Comparison of ENCODE assay signal across 29 cellular contexts in genomic region chr21:42060166-42060565, GRCh38. TPM values are rescaled to one million over a fixed set of nuclear protein-coding genes. Genes with fewer than 3 reads are reported as not detected.
DNase-seq lines count a peak whose midpoint lies in the region; ATAC-seq and TF ChIP-seq lines count a peak whose summit lies in the region.
"Had no signal": no experiment of that assay in that cellular context is flagged by ENCODE, and none has a peak within 500 bp of the region (broad histone marks: within the 10 kb centered on the region; RNA-seq: fewer than 3 reads in every experiment).

No MANE protein-coding gene starts in this region.

- no peaks in the 10 kb centered on the region for H3K36me3 Mint-ChIP-seq in CD8-positive, alpha-beta T cell
- H3K36me3 Mint-ChIP-seq: activated CD8-positive, alpha-beta memory T cell treated with anti-CD3 and anti-CD28 coated beads, Interleukin-2, amount 10 ng/mL, durations not matched to agents 7 days and 5 days; IgD-negative memory B cell had no signal

- H3K4me3 ChIP-seq in BLaER1 treated with 17β-estradiol and CSF1 and Interleukin-3, amounts not matched to agents 10 nM and 100 nM, result no peak overlapping the region
- no peak overlapping the region for H3K4me3 ChIP-seq in CD8-positive, alpha-beta T cell (ENCODE audit: low read depth, low read length)
- H3K4me3 ChIP-seq in neuronal stem cell (ENCODE audit: low read length in 2 of 2) (no peak overlapping the region), stomach (no peak overlapping the region)
- H3K4me3 ChIP-seq: body of pancreas, lung, transverse colon had no signal

- no peak overlapping the region for H3K9ac ChIP-seq in BLaER1 treated with 17β-estradiol and CSF1 and Interleukin-3, amounts not matched to agents 10 nM and 100 nM
- no peak overlapping the region for H3K9ac ChIP-seq in neuronal stem cell (ENCODE audit: low read depth, low read length, poor library complexity)
- H3K9ac ChIP-seq: parathyroid adenoma had no signal

- H3K18ac ChIP-seq in neuronal stem cell (ENCODE audit: low read length), result peak overlapping the region; percentile 54

- TF ChIP-seq EP300 in stomach (IDR thresholded peaks at IDR 0.05), result no peak

- H3K27ac Mint-ChIP-seq in CD8-positive, alpha-beta T cell, result peak overlapping the region; percentile 57
- H3K27ac Mint-ChIP-seq: activated CD8-positive, alpha-beta memory T cell treated with anti-CD3 and anti-CD28 coated beads, Interleukin-2, amount 10 ng/mL, durations not matched to agents 7 days and 5 days; HFFc6 had no signal

- WGBS in neuronal stem cell (ENCODE audit: extremely low coverage in 2 of 2, insufficient read length in 2 of 2, insufficient replicate concordance in 1 of 2), 2 donors, result no CpG with 5 or more reads among the region's 15 CpGs
- 93 to 98% (median 96%) methylated on average over 6 to 15 of the region's 15 CpGs for WGBS in stomach, 5 donors

- no peaks in the 10 kb centered on the region for H3K79me1 ChIP-seq in neuronal stem cell (ENCODE audit: low read depth, low read length)

- no peaks in the 10 kb centered on the region for H4K20me1 ChIP-seq in BLaER1 treated with 17β-estradiol and CSF1 and Interleukin-3, amounts not matched to agents 10 nM and 100 nM

- no peak overlapping the region for H4K8ac ChIP-seq in neuronal stem cell (ENCODE audit: low read depth, low read length)

- no peak overlapping the region for H3K4me3 Mint-ChIP-seq in CD8-positive, alpha-beta T cell
- H3K4me3 Mint-ChIP-seq: activated CD8-positive, alpha-beta memory T cell treated with anti-CD3 and anti-CD28 coated beads, Interleukin-2, amount 10 ng/mL, durations not matched to agents 7 days and 5 days; HFFc6 had no signal

- H3K4me2 ChIP-seq in BLaER1 treated with 17β-estradiol and CSF1 and Interleukin-3, amounts not matched to agents 10 nM and 100 nM, result peak overlapping the region; percentile 83 to 98 (median 97); a peak in 18 of 22 replicates
- H3K4me2 ChIP-seq in neuronal stem cell (ENCODE audit: insufficient read depth, low read length, poor library complexity, severe bottlenecking), result no peak overlapping the region

- H3K9me3 Mint-ChIP-seq in CD8-positive, alpha-beta T cell, result no peaks in the 10 kb centered on the region
- H3K9me3 Mint-ChIP-seq: HFFc6 had no signal

- H2BK12ac ChIP-seq in neuronal stem cell (ENCODE audit: low read length), result no peak overlapping the region

- no peak for TF ChIP-seq CTCF in CD8-positive, alpha-beta T cell (IDR thresholded peaks at IDR 0.05)
- TF ChIP-seq CTCF in VCaP (conservative IDR thresholded peaks at IDR 0.05) (no peak), stomach (IDR thresholded peaks at IDR 0.05) (no peak)

- no peak overlapping the region for H3K4ac ChIP-seq in neuronal stem cell (ENCODE audit: low read length)

- 0 out of 22 replicates have a peak, but pooled peaks cover 0 to 7% (median 0%) of the 10 kb centered on the region in 11 experiments for H3K27me3 ChIP-seq in BLaER1 treated with 17β-estradiol and CSF1 and Interleukin-3, amounts not matched to agents 10 nM and 100 nM
- no peaks in the 10 kb centered on the region for H3K27me3 ChIP-seq in CD8-positive, alpha-beta T cell (ENCODE audit: insufficient read depth, low read length)
- H3K27me3 ChIP-seq in neuronal stem cell (ENCODE audit: control insufficient read depth in 3 of 3, insufficient read depth in 3 of 3, low read depth in 1 of 3, low read length in 3 of 3) (peaks cover 0 to 34% (median 0%) of the 10 kb centered on the region in 3 experiments), stomach (peaks cover 0 to 26% (median 4%) of the 10 kb centered on the region in 3 donors)
- H3K27me3 ChIP-seq: body of pancreas, transverse colon had no signal

- POLR2A ChIA-PET in CD8-positive, alpha-beta T cell (lab: Charles Lee), result interaction anchor here (1.0 to 5.0 kb wide), 2 partner anchors 9 to 49 kb away, joined by 3 to 86 read pairs; partner anchors contain the start of gene ZBTB21

- no peaks in the 10 kb centered on the region for H3K9me3 ChIP-seq in BLaER1 treated with 17β-estradiol and CSF1 and Interleukin-3, amounts not matched to agents 10 nM and 100 nM (replicated peaks in 1 of 11)
- no peaks in the 10 kb centered on the region for H3K9me3 ChIP-seq in CD8-positive, alpha-beta T cell (ENCODE audit: low read length)
- H3K9me3 ChIP-seq in neuronal stem cell (replicated peaks in 1 of 2; ENCODE audit: control insufficient read depth in 2 of 2, insufficient read depth in 1 of 2, low read depth in 1 of 2, low read length in 2 of 2) (no peaks in the 10 kb centered on the region), stomach (no peaks in the 10 kb centered on the region)
- H3K9me3 ChIP-seq: body of pancreas, transverse colon had no signal

- H3K36me3 ChIP-seq in BLaER1 treated with 17β-estradiol and CSF1 and Interleukin-3, amounts not matched to agents 10 nM and 100 nM, result no peaks in the 10 kb centered on the region
- H3K36me3 ChIP-seq in CD8-positive, alpha-beta T cell (ENCODE audit: insufficient read depth, low read length), result no peaks in the 10 kb centered on the region
- H3K36me3 ChIP-seq in neuronal stem cell (replicated peaks in 1 of 2; ENCODE audit: control insufficient read depth in 2 of 2, insufficient read depth in 2 of 2, low read length in 2 of 2) (no peaks in the 10 kb centered on the region), stomach (no peaks in the 10 kb centered on the region)
- H3K36me3 ChIP-seq: transverse colon had no signal

- no peak overlapping the region for H2AFZ ChIP-seq in neuronal stem cell (ENCODE audit: low read length)
- H2AFZ ChIP-seq: parathyroid adenoma had no signal

- no peak overlapping the region for H2BK120ac ChIP-seq in neuronal stem cell (ENCODE audit: low read depth, low read length)

- TF ChIP-seq POLR2A in stomach (IDR thresholded peaks at IDR 0.05), result no peak

- H4K91ac ChIP-seq in neuronal stem cell (ENCODE audit: low read depth, low read length, poor library complexity), result no peak overlapping the region

- CTCF ChIA-PET in CD8-positive, alpha-beta T cell (lab: Charles Lee), result interaction anchor here (1.5 kb wide), 1 partner anchor 18 kb away, joined by 4 read pairs; no protein-coding TSS in a partner anchor

- no peak overlapping the region for H2BK5ac ChIP-seq in neuronal stem cell (ENCODE audit: low read length)

- H3K4me1 ChIP-seq in BLaER1 treated with 17β-estradiol and CSF1 and Interleukin-3, amounts not matched to agents 10 nM and 100 nM, result peaks cover 52 to 68% (median 58%) of the 10 kb centered on the region in 10 experiments
- peaks cover 32% of the 10 kb centered on the region for H3K4me1 ChIP-seq in CD8-positive, alpha-beta T cell (ENCODE audit: insufficient read depth, low read length)
- H3K4me1 ChIP-seq in neuronal stem cell (ENCODE audit: control insufficient read depth in 2 of 2, insufficient read depth in 1 of 2, low read depth in 1 of 2, low read length in 2 of 2), result peaks cover 8 to 15% of the 10 kb centered on the region in 2 donors
- peaks cover 42 to 64% (median 59%) of the 10 kb centered on the region in 4 donors for H3K4me1 ChIP-seq in stomach

- H2BK15ac ChIP-seq in neuronal stem cell (ENCODE audit: low read length), result no peak overlapping the region

- H3K23ac ChIP-seq in neuronal stem cell (ENCODE audit: low read depth, low read length, poor library complexity), result peak overlapping the region; percentile 25

- H3K27me3 Mint-ChIP-seq in CD8-positive, alpha-beta T cell (ENCODE audit: low read depth), result no peaks in the 10 kb centered on the region
- H3K27me3 Mint-ChIP-seq: activated CD8-positive, alpha-beta memory T cell treated with anti-CD3 and anti-CD28 coated beads, Interleukin-2, amount 10 ng/mL, durations not matched to agents 7 days and 5 days; IgD-negative memory B cell had no signal

- peak overlapping the region; percentile 30 for H2AK5ac ChIP-seq in neuronal stem cell (ENCODE audit: low read depth, low read length)

- intact Hi-C loops in CD8-positive, alpha-beta T cell (cut with DNase I, micrococcal nuclease), result loop anchor here (5.0 to 10.0 kb wide), 5 partner anchors 172 to 915 kb away; partner anchors contain the start of genes MX2 (in 1 of the 2), PKNOX1 (in 1 of the 2) and RIPK4 (in 1 of the 2)
- intact Hi-C loops in stomach (cut with DNase I; ENCODE audit: low total_unique reads), result no loop called here

- H3K27ac ChIP-seq in BLaER1 treated with 17β-estradiol and CSF1 and Interleukin-3, amounts not matched to agents 10 nM and 100 nM, result no peak overlapping the region
- no peak overlapping the region for H3K27ac ChIP-seq in CD8-positive, alpha-beta T cell (ENCODE audit: low read depth, low read length)
- H3K27ac ChIP-seq in VCaP (peak overlapping the region; percentile 100; the same call in 1 of the 2 replicates), neuronal stem cell (replicated peaks; ENCODE audit: low read length) (no peak overlapping the region), stomach (no peak overlapping the region)
- H3K27ac ChIP-seq: body of pancreas, parathyroid adenoma, transverse colon had no signal

- H3K14ac ChIP-seq in neuronal stem cell (ENCODE audit: low read length), result no peak overlapping the region

- H3K4me1 Mint-ChIP-seq in CD8-positive, alpha-beta T cell (ENCODE audit: low read depth), result peaks cover 59% of the 10 kb centered on the region

- DNase-seq in CD8-positive, alpha-beta T cell, result no peak
- DNase-seq in neuronal stem cell (ENCODE audit: low spot score), result no peak
- no peak for DNase-seq in T-helper 1 cell
- DNase-seq in stomach, result no peak
- DNase-seq: activated CD4-positive, alpha-beta T cell treated with anti-CD3 and anti-CD28 coated beads, Interleukin-2, amount 50 U/mL, for 4 hours; activated CD8-positive, alpha-beta memory T cell treated with anti-CD3 and anti-CD28 coated beads, Interleukin-2, amount 10 ng/mL, durations not matched to agents 7 days and 5 days; activated gamma-delta T cell treated with Interleukin-2 at 50 U/mL for 16 hours; activated T-cell treated with anti-CD3 and anti-CD28 coated beads, Interleukin-2, amount 50 U/mL, for 48 hours; body of pancreas; HFFc6; kidney glomerular epithelial cell; NCI-H1092 treated with DMSO at 0.1 percent for 48 hours; NCI-H1694 treated with DMSO at 0.1 percent for 48 hours; NCI-H2171; RPMI8226; stimulated activated CD4-positive, alpha-beta T cell treated with anti-CD3 and anti-CD28 coated beads, Interleukin-4, amount 100 ng/mL, for 1 hour; transverse colon had no signal

- no peak for ATAC-seq in CD8-positive, alpha-beta T cell
- ATAC-seq in GM19467 (IDR thresholded peaks at IDR 0.05; ENCODE audit: unreplicated experiment) (no peak), GM18907 (IDR thresholded peaks at IDR 0.05; ENCODE audit: unreplicated experiment) (no peak)
- ATAC-seq: activated CD8-positive, alpha-beta memory T cell treated with anti-CD3 and anti-CD28 coated beads, Interleukin-2, amount 10 ng/mL, durations not matched to agents 7 days and 5 days; body of pancreas; sciatic nerve had no signal

RNA-seq across cellular contexts. Expression of gene UMODL1, which starts 11.0 kb away (rescaled TPM):
- under 1 TPM; 0.50 to 0.54 TPM for total RNA-seq in CD8-positive, alpha-beta T cell
- not detected for polyA plus RNA-seq in neuronal stem cell (2013, experiment 1 of 2)
- not detected for polyA plus RNA-seq in neuronal stem cell (2013, experiment 2 of 2)
- total RNA-seq in stomach, result under 1 TPM in 1 of 5 donors, not detected in 4; under 0.01 TPM
- not detected for polyA plus RNA-seq in stomach
- total RNA-seq: body of pancreas, frontal cortex, H1, HFFc6, M059J, NCI-H460, sciatic nerve had no signal
- polyA plus RNA-seq: H1 had no signal

RNA-seq across cellular contexts. Expression of gene ZBTB21, which starts 50.0 kb away (rescaled TPM):
- total RNA-seq in CD8-positive, alpha-beta T cell, result 100 to 1,000 TPM; 130 to 141 TPM
- 11.2 TPM for polyA plus RNA-seq in neuronal stem cell (2013, experiment 1 of 2)
- polyA plus RNA-seq in neuronal stem cell (2013, experiment 2 of 2), result 11.2 TPM
- total RNA-seq in stomach, result 10 to 100 TPM in 2 of 5 donors, 1 to 10 TPM in 3; 4.3 to 18.7 (median 6.7) TPM
- polyA plus RNA-seq in stomach, result 1 to 10 TPM; 1.9 to 4.7 (median 2.4) TPM

Comparison
In these comparisons a context has a peak if more than half of its experiments do, and no peak if none do; other contexts are left out.
1. RNA of gene ZBTB21, which starts 50.0 kb away (total RNA-seq): 130 to 141 TPM in CD8-positive, alpha-beta T cell; 4.3 to 18.7 TPM in stomach; every median in the first group is over 4 times any median in the second.